In the genomic region with DNA sequence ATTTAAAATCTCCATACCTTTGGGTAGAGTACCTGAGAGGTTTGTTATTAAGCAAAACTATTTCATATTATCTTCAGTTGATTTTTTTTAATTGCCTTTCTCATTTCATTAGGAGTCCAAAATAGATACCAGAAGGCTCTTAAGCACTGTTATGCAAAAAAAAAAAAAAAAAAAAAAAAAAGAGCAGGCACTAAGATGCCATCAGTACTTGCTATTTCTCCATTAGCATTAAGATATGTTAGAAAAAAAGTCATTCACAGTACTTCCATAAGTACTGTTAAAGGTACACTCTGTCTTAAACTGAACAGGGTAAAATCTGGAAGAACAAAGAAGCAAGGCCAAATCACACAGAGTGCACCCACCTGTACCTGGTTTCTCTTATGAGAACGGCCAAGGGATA, we compare ENCODE assay signal across 21 cellular contexts.
"Had no signal": no experiment of that assay in that cellular context is flagged by ENCODE, and none has a peak within 500 bp of the region (broad histone marks: within the 10 kb centered on the region; RNA-seq: fewer than 3 reads in every experiment).

No MANE protein-coding gene starts in this region.

- H3K27me3 ChIP-seq: SJSA1 had no signal

- DNase-seq: IMR-90, Kasumi-1, KG1, MM.1S, NCI-H1092 treated with DMSO at 0.1 percent for 48 hours, NCI-H1436, NCI-H187, NCI-H2029, NCI-H2081 treated with DMSO at 0.1 percent for 48 hours, NCI-H2171, NCI-H226, NCI-H446, NCI-H510A, NCI-H524 treated with DMSO at 0.1 percent for 48 hours, NCI-H69, NCI-H774, Right ventricle myocardium superior, RPMI8226, SIG-M5 had no signal

- H3K27ac ChIP-seq: SJSA1, SK-N-MC had no signal

- H3K4me3 ChIP-seq: SJSA1, SK-N-MC had no signal

- H3K9me3 ChIP-seq: SJSA1 had no signal

- H3K36me3 ChIP-seq: SJSA1 had no signal
